ENCODE assay signal across 22 cellular contexts in genomic region chr12:2526371-2526770, GRCh38.
"Had no signal": no experiment of that assay in that cellular context is flagged by ENCODE, and none has a peak within 500 bp of the region (broad histone marks: within the 10 kb centered on the region; RNA-seq: fewer than 3 reads in every experiment).

No MANE protein-coding gene starts in this region.

- H3K9me3 ChIP-seq: left lung, thoracic aorta, upper lobe of left lung had no signal

- H3K36me3 Mint-ChIP-seq: activated naive CD4-positive, alpha-beta T cell treated with anti-CD3 and anti-CD28 coated beads, Interleukin-2, amount 10 ng/mL, durations not matched to agents 7 days and 5 days; natural killer cell; T-cell had no signal

- H3K36me3 ChIP-seq: left lung, upper lobe of left lung had no signal

- H3K27ac Mint-ChIP-seq: activated naive CD4-positive, alpha-beta T cell treated with anti-CD3 and anti-CD28 coated beads, Interleukin-2, amount 10 ng/mL, durations not matched to agents 7 days and 5 days; activated T-cell treated with anti-CD3 and anti-CD28 coated beads, Interleukin-2, amount 50 U/mL, for 72 hours; dendritic cell treated with granulocyte-macrophage colony-stimulating factor and Interleukin-4, amounts not matched to agents 40 ng/mL and 50 ng/mL, for 4 days; mesothelial cell of epicardium; natural killer cell; progenitor cell of endocrine pancreas; T-cell had no signal

- H3K4me3 Mint-ChIP-seq: activated naive CD4-positive, alpha-beta T cell treated with anti-CD3 and anti-CD28 coated beads, Interleukin-2, amount 10 ng/mL, durations not matched to agents 7 days and 5 days; activated T-cell treated with anti-CD3 and anti-CD28 coated beads, Interleukin-2, amount 50 U/mL, for 72 hours; dendritic cell treated with granulocyte-macrophage colony-stimulating factor and Interleukin-4, amounts not matched to agents 40 ng/mL and 50 ng/mL, for 4 days; mesothelial cell of epicardium; natural killer cell; T-cell had no signal

- H3K4me1 ChIP-seq: left lung, upper lobe of left lung had no signal

- H3K4me1 Mint-ChIP-seq: natural killer cell, T-cell had no signal

- H3K9me3 Mint-ChIP-seq: activated naive CD4-positive, alpha-beta T cell treated with anti-CD3 and anti-CD28 coated beads, Interleukin-2, amount 10 ng/mL, durations not matched to agents 7 days and 5 days; dendritic cell treated with granulocyte-macrophage colony-stimulating factor and Interleukin-4, amounts not matched to agents 40 ng/mL and 50 ng/mL, for 4 days; mesothelial cell of epicardium; natural killer cell; T-cell had no signal

- H3K4me3 ChIP-seq: cardiac muscle cell, left lung, thoracic aorta, upper lobe of left lung had no signal

- ATAC-seq: left lung, natural killer cell, T-cell had no signal

- H3K27ac ChIP-seq: left lung, thoracic aorta, upper lobe of left lung had no signal

- H3K27me3 ChIP-seq: cardiac muscle cell, left lung, upper lobe of left lung had no signal

- DNase-seq: activated CD4-positive, alpha-beta T cell treated with anti-CD3 and anti-CD28 coated beads for 1 hour; activated CD4-positive, alpha-beta T cell treated with anti-CD3 and anti-CD28 coated beads, Interleukin-2, amount 50 U/mL, for 4 hours; activated effector memory CD4-positive, alpha-beta T cell treated with anti-CD3 and anti-CD28 coated beads, Interleukin-2, amount 50 U/mL, for 16 hours; activated naive CD4-positive, alpha-beta T cell treated with anti-CD3 and anti-CD28 coated beads, Interleukin-2, amount 10 ng/mL, durations not matched to agents 7 days and 5 days; activated T-cell treated with anti-CD3 and anti-CD28 coated beads, Interleukin-2, amount 50 U/mL, for 72 hours; amygdala; effector CD4-positive, alpha-beta T cell; foreskin fibroblast; kidney; left lung; mammary epithelial cell; natural killer cell; retina; stimulated activated CD4-positive, alpha-beta T cell treated with anti-CD3 and anti-CD28 coated beads, Interleukin-4, amount 100 ng/mL, for 24 hours; stimulated activated naive CD4-positive, alpha-beta T cell treated with Interleukin-2 at 50 U/mL for 16 hours; T-cell; upper lobe of left lung had no signal
